13 cellular contexts compared by ENCODE assay signal in genomic region chr17:63311416-63311937, GRCh38.
"Had no signal": no experiment of that assay in that cellular context is flagged by ENCODE, and none has a peak within 500 bp of the region (broad histone marks: within the 10 kb centered on the region; RNA-seq: fewer than 3 reads in every experiment).

No MANE protein-coding gene starts in this region.

- H3K4me1 Mint-ChIP-seq: naive thymus-derived CD8-positive, alpha-beta T cell; neural progenitor cell had no signal

- H3K27ac Mint-ChIP-seq: naive thymus-derived CD8-positive, alpha-beta T cell; neural progenitor cell; type B pancreatic cell had no signal

- DNase-seq: dermis blood vessel endothelial cell; erythroblast; islet precursor cell; mammary epithelial cell; naive thymus-derived CD8-positive, alpha-beta T cell; nucleus accumbens; ovary; sigmoid colon; stimulated activated naive CD8-positive, alpha-beta T cell treated with anti-CD3 and anti-CD28 coated beads, Interleukin-15, Interleukin-2, amounts not matched to agents 100 U/mL and 50 U/mL, for 24 hours; thyroid gland had no signal

- H3K4me3 Mint-ChIP-seq: naive thymus-derived CD8-positive, alpha-beta T cell; neural progenitor cell; type B pancreatic cell had no signal

- ATAC-seq: left lobe of liver; naive thymus-derived CD8-positive, alpha-beta T cell; stimulated activated naive CD8-positive, alpha-beta T cell treated with anti-CD3 and anti-CD28 coated beads, Interleukin-15, Interleukin-2, amounts not matched to agents 100 U/mL and 50 U/mL, for 24 hours had no signal

- H3K27me3 Mint-ChIP-seq: naive thymus-derived CD8-positive, alpha-beta T cell; type B pancreatic cell had no signal
